ENCODE assay signal across 14 cellular contexts in the genomic region with DNA sequence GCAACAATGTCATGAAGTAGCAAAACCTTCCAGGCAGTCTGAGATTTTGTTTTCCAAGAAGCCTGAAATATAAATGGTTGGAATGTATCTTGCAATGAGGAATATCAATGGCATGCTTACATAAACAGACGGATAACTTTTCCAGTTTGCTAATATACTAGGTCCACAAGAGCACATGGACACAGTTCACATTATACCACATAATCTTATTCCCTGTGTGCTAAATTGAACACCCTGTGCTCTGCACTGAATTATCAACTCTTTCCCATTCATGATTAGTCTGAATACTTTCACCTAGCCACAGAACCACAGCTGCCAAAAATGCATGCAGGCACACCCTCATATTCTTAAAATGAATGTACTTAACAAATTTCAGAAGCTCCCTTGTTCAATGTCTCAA.
A peak's percentile ranks its signal among the peaks of the same experiment; 100 is the strongest.
DNase-seq lines count a peak whose midpoint lies in the region; ATAC-seq and TF ChIP-seq lines count a peak whose summit lies in the region.
"Had no signal": no experiment of that assay in that cellular context is flagged by ENCODE, and none has a peak within 500 bp of the region (broad histone marks: within the 10 kb centered on the region; RNA-seq: fewer than 3 reads in every experiment).

No MANE protein-coding gene starts in this region.

- POLR2A ChIA-PET in BJ (lab: Charles Lee), result no interaction called here

- H4K91ac ChIP-seq in trophoblast cell (ENCODE audit: low read depth, low read length), result no peak overlapping the region

- no peak overlapping the region for H3K14ac ChIP-seq in trophoblast cell (ENCODE audit: low read length)

- H3K27ac ChIP-seq in trophoblast cell (ENCODE audit: low read depth, low read length), result no peak overlapping the region
- no peak overlapping the region for H3K27ac ChIP-seq in substantia nigra (ENCODE audit: low read depth, low read length, poor library complexity, severe bottlenecking)
- H3K27ac ChIP-seq: psoas muscle had no signal

- no peak overlapping the region for H3K9ac ChIP-seq in trophoblast cell (ENCODE audit: low read length)

- H2BK120ac ChIP-seq in trophoblast cell (ENCODE audit: insufficient read depth, low read length, poor library complexity), result no peak overlapping the region

- H3K4ac ChIP-seq in trophoblast cell (ENCODE audit: low read depth, low read length), result no peak overlapping the region

- no peaks in the 10 kb centered on the region for H3K79me1 ChIP-seq in trophoblast cell (ENCODE audit: low read length)

- CTCF ChIA-PET in BJ (lab: Yijun Ruan, JAX), result no interaction called here

- H3K4me2 ChIP-seq in trophoblast cell (ENCODE audit: low read length), result no peak overlapping the region

- no peak for TF ChIP-seq CTCF in BJ (IDR thresholded peaks at IDR 0.05; ENCODE audit: insufficient read depth, low read depth, low read length)

- H3K4me1 ChIP-seq in trophoblast cell (ENCODE audit: control insufficient read depth in 1 of 2, insufficient read depth in 2 of 2, low read length in 2 of 2), result no peaks in the 10 kb centered on the region
- H3K4me1 ChIP-seq: psoas muscle had no signal

- H3K9me3 ChIP-seq in trophoblast cell (ENCODE audit: insufficient read depth, low read depth, low read length), result no peaks in the 10 kb centered on the region
- H3K9me3 ChIP-seq: psoas muscle had no signal

- H2AFZ ChIP-seq in trophoblast cell (ENCODE audit: insufficient read depth, low read length, poor library complexity), result no peak overlapping the region

- no peak overlapping the region for H2AK5ac ChIP-seq in trophoblast cell (ENCODE audit: low read length)

- H3K36me3 ChIP-seq in BJ (ENCODE audit: control insufficient read depth, insufficient read depth, low read length) (no peaks in the 10 kb centered on the region), trophoblast cell (ENCODE audit: control insufficient read depth in 1 of 2, insufficient read depth in 2 of 2, low read length in 2 of 2) (no peaks in the 10 kb centered on the region)

- no peaks in the 10 kb centered on the region for H3K79me2 ChIP-seq in trophoblast cell (ENCODE audit: control insufficient read depth, insufficient read depth, low read length, poor library complexity)

- WGBS in trophoblast cell (ENCODE audit: extremely low coverage, insufficient coverage, insufficient read length), result no CpG with 5 or more reads among the region's 1 CpG

- ATAC-seq in GM21447 (IDR thresholded peaks at IDR 0.05; ENCODE audit: unreplicated experiment), result no peak
- ATAC-seq: activated CD8-positive, alpha-beta memory T cell treated with anti-CD3 and anti-CD28 coated beads, Interleukin-2, amount 10 ng/mL, durations not matched to agents 7 days and 5 days; psoas muscle; SK-N-SH treated with all-trans-retinoic acid at 6 μM for 48 hours had no signal

- no peak overlapping the region for H2BK12ac ChIP-seq in trophoblast cell (ENCODE audit: low read length)

- no peaks in the 10 kb centered on the region for H3K27me3 ChIP-seq in BJ (ENCODE audit: control insufficient read depth, insufficient read depth, low read length)
- no peaks in the 10 kb centered on the region for H3K27me3 ChIP-seq in trophoblast cell (ENCODE audit: insufficient read depth, low read length)

- H4K12ac ChIP-seq in trophoblast cell (ENCODE audit: low read depth, low read length), result no peak overlapping the region

- H3K23ac ChIP-seq in trophoblast cell (ENCODE audit: low read length), result no peak overlapping the region

- no peak overlapping the region for H2BK5ac ChIP-seq in trophoblast cell (ENCODE audit: low read depth, low read length, poor library complexity)

- DNase-seq in BJ (ENCODE audit: low read depth), result peak; percentile 89
- DNase-seq in NCI-H226, result peak; percentile 34
- DNase-seq in fibroblast of gingiva (ENCODE audit: low read depth), result peak; percentile 92
- DNase-seq in trophoblast cell, result peak; percentile 11 to 59
- DNase-seq in substantia nigra (lab: John Stamatoyannopoulos, UW), result no peak
- DNase-seq in islet precursor cell, result no peak
- no peak for DNase-seq in activated CD4-positive, CD25-positive, alpha-beta regulatory T cell (lab: John Stamatoyannopoulos, UW)
- DNase-seq: activated CD8-positive, alpha-beta memory T cell treated with anti-CD3 and anti-CD28 coated beads, Interleukin-2, amount 10 ng/mL, durations not matched to agents 7 days and 5 days; activated naive CD4-positive, alpha-beta T cell treated with anti-CD3 and anti-CD28 coated beads, Interleukin-2, amount 50 U/mL, for 16 hours; MM.1S; psoas muscle; stimulated activated CD4-positive, alpha-beta T cell treated with anti-CD3 and anti-CD28 coated beads, Interleukin-2, amount 100 ng/mL, for 24 hours had no signal

- H3K4me3 ChIP-seq in BJ (ENCODE audit: low read depth, low read length) (no peak overlapping the region), trophoblast cell (ENCODE audit: low read depth, low read length) (no peak overlapping the region)
- H3K4me3 ChIP-seq: psoas muscle had no signal

- H4K8ac ChIP-seq in trophoblast cell (ENCODE audit: low read depth, low read length), result no peak overlapping the region

- H3K18ac ChIP-seq in trophoblast cell (ENCODE audit: low read length), result no peak overlapping the region

Comparison
In these comparisons a context has a peak if more than half of its experiments do, and no peak if none do; other contexts are left out.
1. DNase-seq: peak in BJ (single experiment), NCI-H226 (single experiment), fibroblast of gingiva (single experiment) and trophoblast cell (2 of 2); none in substantia nigra (0 of 49), islet precursor cell (single experiment) and activated CD4-positive, CD25-positive, alpha-beta regulatory T cell (0 of 4).